In the genomic region with DNA sequence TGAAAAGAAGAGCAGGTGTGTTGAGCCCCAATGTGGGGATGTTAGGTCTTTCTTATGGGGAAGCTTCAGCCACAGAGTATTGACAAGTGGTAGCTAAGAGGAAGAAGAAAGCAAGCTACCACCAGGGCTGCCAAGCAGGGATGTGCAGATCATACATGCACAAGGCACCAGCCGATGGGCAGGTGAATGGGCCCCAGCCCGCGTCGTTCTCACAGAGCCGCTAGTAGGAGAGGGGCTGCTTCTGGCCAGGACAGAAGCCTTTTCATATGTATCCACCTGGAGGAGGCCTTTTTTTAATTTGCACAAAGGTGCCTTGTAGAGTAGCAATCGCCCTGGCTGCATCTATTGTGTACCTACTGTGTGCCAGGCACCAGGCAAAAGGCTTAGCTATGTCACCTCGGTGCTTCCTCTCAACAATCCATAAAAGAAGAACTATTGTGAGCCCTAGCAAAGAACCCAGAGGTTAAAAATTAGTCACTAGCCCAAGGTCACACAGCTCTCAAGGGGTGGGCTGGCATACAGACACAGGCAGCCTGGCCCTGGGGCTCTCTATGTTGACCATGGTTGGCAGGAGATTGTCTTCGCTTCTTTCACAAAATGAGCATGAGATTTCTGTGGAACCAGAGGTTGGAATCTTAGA, we compare ENCODE assay signal across 1 cellular context.
TF ChIP-seq lines count a peak whose summit lies in the region.

No MANE protein-coding gene starts in this region.

TF ChIP-seq in A549, 52 proteins besides CTCF, POLR2A, EP300 and RAD21 (continued from another document):
- no peak for TF ChIP-seq EHMT2 (IDR thresholded peaks at IDR 0.05; ENCODE audit: low read depth)
TF ChIP-seq in A549: peak in this region for 0.
